ENCODE assay signal across 15 cellular contexts in the genomic region with DNA sequence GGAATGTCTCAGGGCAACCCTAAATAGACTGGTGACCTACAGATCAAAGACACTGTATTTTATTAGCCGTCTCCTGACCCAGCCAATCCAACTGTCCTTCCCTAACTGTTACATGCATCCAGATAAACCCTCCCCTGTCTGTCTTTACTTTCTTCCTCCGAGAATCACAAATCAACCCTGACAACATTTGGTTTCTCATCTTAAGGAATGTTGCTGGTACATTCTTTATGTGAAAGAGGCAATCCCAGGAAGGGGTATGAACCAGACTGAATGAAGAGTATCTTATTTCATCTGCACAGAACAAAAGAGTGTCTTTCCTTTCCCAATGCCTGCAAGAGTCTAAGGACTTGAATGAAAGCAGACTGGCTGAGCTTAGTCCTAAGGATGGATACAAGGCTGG.
DNase-seq lines count a peak whose midpoint lies in the region; TF ChIP-seq lines count a peak whose summit lies in the region.
"Had no signal": no experiment of that assay in that cellular context is flagged by ENCODE, and none has a peak within 500 bp of the region (broad histone marks: within the 10 kb centered on the region; RNA-seq: fewer than 3 reads in every experiment).

No MANE protein-coding gene starts in this region.

- no peaks in the 10 kb centered on the region for H3K27me3 ChIP-seq in neuron (ENCODE audit: insufficient read depth, low read length)
- H3K27me3 ChIP-seq: upper lobe of right lung had no signal

- intact Hi-C loops in activated CD4-positive, alpha-beta T cell treated with anti-CD3 and anti-CD28 coated beads, Interleukin-2, amount 10 ng/mL, durations not matched to agents 24 days and 14 days (cut with micrococcal nuclease) = no loop called here

- H3K36me3 Mint-ChIP-seq in activated naive CD4-positive, alpha-beta T cell treated with anti-CD3 and anti-CD28 coated beads, Interleukin-2, amount 10 ng/mL, durations not matched to agents 7 days and 5 days = no peaks in the 10 kb centered on the region
- H3K36me3 Mint-ChIP-seq in activated CD4-positive, alpha-beta T cell treated with anti-CD3 and anti-CD28 coated beads, Interleukin-2, amount 10 ng/mL, durations not matched to agents 24 days and 14 days (ENCODE audit: low read depth) = no peaks in the 10 kb centered on the region
- H3K36me3 Mint-ChIP-seq: activated naive CD4-positive, alpha-beta T cell treated with anti-CD3 and anti-CD28 coated beads, Interleukin-2, amount 50 U/mL, for 24 hours had no signal

- H3K4me3 ChIP-seq in neuron (ENCODE audit: low read length) (no peak overlapping the region), coronary artery (no peak overlapping the region)
- H3K4me3 ChIP-seq: upper lobe of right lung had no signal

- H3K27ac ChIP-seq in coronary artery = no peak overlapping the region
- H3K27ac ChIP-seq: upper lobe of right lung had no signal

- H3K4me1 ChIP-seq in neuron (ENCODE audit: insufficient read depth, low read length) = peaks cover 16% of the 10 kb centered on the region
- H3K4me1 ChIP-seq: upper lobe of right lung had no signal

- no peak for TF ChIP-seq CTCF in coronary artery (IDR thresholded peaks at IDR 0.05)

- peak; percentile 8 for DNase-seq in Caki2 (ENCODE audit: low read depth)
- DNase-seq in SK-MEL-5 (ENCODE audit: low read depth, low spot score) = peak; percentile 62
- peak; percentile 67 for DNase-seq in fibroblast of peridontal ligament (ENCODE audit: extremely low read depth)
- DNase-seq in activated naive CD4-positive, alpha-beta T cell treated with anti-CD3 and anti-CD28 coated beads, Interleukin-2, amount 10 ng/mL, durations not matched to agents 7 days and 5 days = no peak
- no peak for DNase-seq in coronary artery (ENCODE audit: low spot score)
- no peak for DNase-seq in activated CD4-positive, alpha-beta T cell treated with anti-CD3 and anti-CD28 coated beads, Interleukin-2, amount 10 ng/mL, durations not matched to agents 24 days and 14 days
- no peak for DNase-seq in GDM1 (lab: John Stamatoyannopoulos, UW)
- DNase-seq: C1 segment of cervical spinal cord; NCI-H187; NCI-H774; SHP77; stimulated activated CD4-positive, alpha-beta T cell treated with anti-CD3 and anti-CD28 coated beads, Interleukin-2, amount 100 ng/mL, for 48 hours; upper lobe of right lung had no signal

- H3K4me1 Mint-ChIP-seq in activated naive CD4-positive, alpha-beta T cell treated with anti-CD3 and anti-CD28 coated beads, Interleukin-2, amount 10 ng/mL, durations not matched to agents 7 days and 5 days = peaks cover 6% of the 10 kb centered on the region
- peaks cover 6% of the 10 kb centered on the region for H3K4me1 Mint-ChIP-seq in activated CD4-positive, alpha-beta T cell treated with anti-CD3 and anti-CD28 coated beads, Interleukin-2, amount 10 ng/mL, durations not matched to agents 24 days and 14 days
- H3K4me1 Mint-ChIP-seq: activated naive CD4-positive, alpha-beta T cell treated with anti-CD3 and anti-CD28 coated beads, Interleukin-2, amount 50 U/mL, for 24 hours had no signal

- no peaks in the 10 kb centered on the region for H3K36me3 ChIP-seq in neuron (ENCODE audit: insufficient read depth, low read length)
- H3K36me3 ChIP-seq: upper lobe of right lung had no signal

- no peak overlapping the region for H3K4me3 Mint-ChIP-seq in activated naive CD4-positive, alpha-beta T cell treated with anti-CD3 and anti-CD28 coated beads, Interleukin-2, amount 10 ng/mL, durations not matched to agents 7 days and 5 days
- H3K4me3 Mint-ChIP-seq in activated CD4-positive, alpha-beta T cell treated with anti-CD3 and anti-CD28 coated beads, Interleukin-2, amount 10 ng/mL, durations not matched to agents 24 days and 14 days = no peak overlapping the region
- H3K4me3 Mint-ChIP-seq: activated naive CD4-positive, alpha-beta T cell treated with anti-CD3 and anti-CD28 coated beads, Interleukin-2, amount 50 U/mL, for 24 hours had no signal

- peak overlapping the region; percentile 50 for H2AFZ ChIP-seq in neuron (ENCODE audit: low read depth, low read length)

- in situ Hi-C loops in Caki2 (cut with HindIII; ENCODE audit: low pct_unique_long_range_greater_than_20kb, low sequenced_read_pairs) = no loop called here
- in situ Hi-C loops in SK-MEL-5 (cut with HindIII; ENCODE audit: low pct_unique_long_range_greater_than_20kb, low sequenced_read_pairs) = no loop called here

- H3K27ac Mint-ChIP-seq in activated naive CD4-positive, alpha-beta T cell treated with anti-CD3 and anti-CD28 coated beads, Interleukin-2, amount 10 ng/mL, durations not matched to agents 7 days and 5 days = no peak overlapping the region
- no peak overlapping the region for H3K27ac Mint-ChIP-seq in activated CD4-positive, alpha-beta T cell treated with anti-CD3 and anti-CD28 coated beads, Interleukin-2, amount 10 ng/mL, durations not matched to agents 24 days and 14 days
- H3K27ac Mint-ChIP-seq: activated naive CD4-positive, alpha-beta T cell treated with anti-CD3 and anti-CD28 coated beads, Interleukin-2, amount 50 U/mL, for 24 hours had no signal

- H3K9me3 ChIP-seq in neuron (ENCODE audit: low read length) = no peaks in the 10 kb centered on the region
- H3K9me3 ChIP-seq: upper lobe of right lung had no signal

- H3K27me3 Mint-ChIP-seq in activated naive CD4-positive, alpha-beta T cell treated with anti-CD3 and anti-CD28 coated beads, Interleukin-2, amount 10 ng/mL, durations not matched to agents 7 days and 5 days = peaks cover 9% of the 10 kb centered on the region
- H3K27me3 Mint-ChIP-seq in activated CD4-positive, alpha-beta T cell treated with anti-CD3 and anti-CD28 coated beads, Interleukin-2, amount 10 ng/mL, durations not matched to agents 24 days and 14 days = peaks cover 1% of the 10 kb centered on the region
- H3K27me3 Mint-ChIP-seq: activated naive CD4-positive, alpha-beta T cell treated with anti-CD3 and anti-CD28 coated beads, Interleukin-2, amount 50 U/mL, for 24 hours had no signal

- CTCF ChIA-PET in activated naive CD4-positive, alpha-beta T cell treated with anti-CD3 and anti-CD28 coated beads, Interleukin-2, amount 10 ng/mL, durations not matched to agents 7 days and 5 days (lab: Charles Lee) = no interaction called here

- peaks cover 3% of the 10 kb centered on the region for H3K9me3 Mint-ChIP-seq in activated naive CD4-positive, alpha-beta T cell treated with anti-CD3 and anti-CD28 coated beads, Interleukin-2, amount 10 ng/mL, durations not matched to agents 7 days and 5 days
- no peaks in the 10 kb centered on the region for H3K9me3 Mint-ChIP-seq in activated CD4-positive, alpha-beta T cell treated with anti-CD3 and anti-CD28 coated beads, Interleukin-2, amount 10 ng/mL, durations not matched to agents 24 days and 14 days

Comparison
In these comparisons a context has a peak if more than half of its experiments do, and no peak if none do; other contexts are left out.
1. DNase-seq: peak in Caki2 (single experiment), SK-MEL-5 (single experiment) and fibroblast of peridontal ligament (single experiment); none in activated naive CD4-positive, alpha-beta T cell treated with anti-CD3 and anti-CD28 coated beads, Interleukin-2, amount 10 ng/mL, durations not matched to agents 7 days and 5 days (single experiment), coronary artery (single experiment), activated CD4-positive, alpha-beta T cell treated with anti-CD3 and anti-CD28 coated beads, Interleukin-2, amount 10 ng/mL, durations not matched to agents 24 days and 14 days (single experiment) and GDM1 (single experiment).